ENCODE assay signal across 17 cellular contexts in the genomic region with DNA sequence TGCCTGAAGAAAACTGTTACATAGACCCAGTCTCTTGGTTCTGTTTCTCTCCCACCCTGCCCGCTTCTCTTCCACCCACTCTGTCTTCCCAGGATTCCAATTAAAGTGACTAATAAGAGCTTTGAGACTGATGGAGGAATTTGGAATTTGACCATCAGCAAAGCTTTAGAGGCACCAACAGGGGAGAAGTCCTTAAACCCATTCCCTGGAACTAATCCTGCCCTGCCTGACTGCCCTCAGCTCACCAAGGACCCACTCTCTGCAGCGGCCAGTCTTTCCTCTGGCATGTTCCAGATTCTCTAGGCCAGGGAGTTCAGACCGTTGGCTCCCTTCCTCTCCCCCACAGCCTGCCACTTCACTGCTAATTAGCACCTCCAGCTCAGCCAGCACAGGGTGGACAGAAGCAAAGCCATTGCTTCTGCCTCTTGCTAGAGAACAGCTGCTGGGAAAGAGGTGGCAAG. TPM values are rescaled to one million over a fixed set of nuclear protein-coding genes. Genes with fewer than 3 reads are reported as not detected.
A peak's percentile ranks its signal among the peaks of the same experiment; 100 is the strongest.
DNase-seq lines count a peak whose midpoint lies in the region; ATAC-seq and TF ChIP-seq lines count a peak whose summit lies in the region.
"Had no signal": no experiment of that assay in that cellular context is flagged by ENCODE, and none has a peak within 500 bp of the region (broad histone marks: within the 10 kb centered on the region; RNA-seq: fewer than 3 reads in every experiment).

No MANE protein-coding gene starts in this region.

- H3K27ac Mint-ChIP-seq in dendritic cell treated with granulocyte-macrophage colony-stimulating factor and Interleukin-4, amounts not matched to agents 40 ng/mL and 50 ng/mL, for 4 days: peak overlapping the region; percentile 53
- H3K27ac Mint-ChIP-seq in CD4-positive, alpha-beta T cell: no peak overlapping the region
- no peak overlapping the region for H3K27ac Mint-ChIP-seq in activated CD8-positive, alpha-beta memory T cell treated with anti-CD3 and anti-CD28 coated beads, Interleukin-2, amount 10 ng/mL, durations not matched to agents 7 days and 5 days
- H3K27ac Mint-ChIP-seq: activated naive CD8-positive, alpha-beta T cell treated with anti-CD3 and anti-CD28 coated beads for 36 hours; natural killer cell had no signal

- no peaks in the 10 kb centered on the region for H3K9me3 ChIP-seq in CD4-positive, alpha-beta T cell (ENCODE audit: control insufficient read depth, low read length)
- H3K9me3 ChIP-seq: A549, suprapubic skin had no signal

- H3K27me3 ChIP-seq in CD4-positive, alpha-beta T cell (ENCODE audit: control insufficient read depth, insufficient read depth, low read length): no peaks in the 10 kb centered on the region
- H3K27me3 ChIP-seq: suprapubic skin had no signal

- H3K9me3 Mint-ChIP-seq in dendritic cell treated with granulocyte-macrophage colony-stimulating factor and Interleukin-4, amounts not matched to agents 40 ng/mL and 50 ng/mL, for 4 days: no peaks in the 10 kb centered on the region
- no peaks in the 10 kb centered on the region for H3K9me3 Mint-ChIP-seq in CD4-positive, alpha-beta T cell
- no peaks in the 10 kb centered on the region for H3K9me3 Mint-ChIP-seq in activated CD8-positive, alpha-beta memory T cell treated with anti-CD3 and anti-CD28 coated beads, Interleukin-2, amount 10 ng/mL, durations not matched to agents 7 days and 5 days (ENCODE audit: low read depth)
- H3K9me3 Mint-ChIP-seq: activated naive CD8-positive, alpha-beta T cell treated with anti-CD3 and anti-CD28 coated beads for 36 hours; natural killer cell had no signal

- H3K27ac ChIP-seq in CD4-positive, alpha-beta T cell (ENCODE audit: low read depth, low read length): no peak overlapping the region
- H3K27ac ChIP-seq: A549, suprapubic skin, WERI-Rb-1 had no signal

- CTCF ChIA-PET in CD4-positive, alpha-beta T cell (lab: Charles Lee): no interaction called here
- CTCF ChIA-PET in activated CD8-positive, alpha-beta memory T cell treated with anti-CD3 and anti-CD28 coated beads, Interleukin-2, amount 10 ng/mL, durations not matched to agents 7 days and 5 days (lab: Charles Lee): no interaction called here

- POLR2A ChIA-PET in CD4-positive, alpha-beta T cell (lab: Charles Lee): no interaction called here

- intact Hi-C loops in Right ventricle myocardium superior (cut with DNase I): no loop called here
- intact Hi-C loops in cardiac septum (cut with DNase I): no loop called here
- intact Hi-C loops in dendritic cell treated with granulocyte-macrophage colony-stimulating factor and Interleukin-4, amounts not matched to agents 40 ng/mL and 50 ng/mL, for 4 days (cut with micrococcal nuclease): no loop called here
- intact Hi-C loops in CD4-positive, alpha-beta T cell (cut with DNase I, micrococcal nuclease): no loop called here

- H3K36me3 Mint-ChIP-seq in dendritic cell treated with granulocyte-macrophage colony-stimulating factor and Interleukin-4, amounts not matched to agents 40 ng/mL and 50 ng/mL, for 4 days (ENCODE audit: low read depth): no peaks in the 10 kb centered on the region
- H3K36me3 Mint-ChIP-seq in CD4-positive, alpha-beta T cell (ENCODE audit: low read depth): no peaks in the 10 kb centered on the region
- no peaks in the 10 kb centered on the region for H3K36me3 Mint-ChIP-seq in activated CD8-positive, alpha-beta memory T cell treated with anti-CD3 and anti-CD28 coated beads, Interleukin-2, amount 10 ng/mL, durations not matched to agents 7 days and 5 days
- H3K36me3 Mint-ChIP-seq: activated naive CD8-positive, alpha-beta T cell treated with anti-CD3 and anti-CD28 coated beads for 36 hours; natural killer cell had no signal

- TF ChIP-seq CTCF in CD4-positive, alpha-beta T cell (IDR thresholded peaks at IDR 0.05): no peak

- peak; percentile 72 for ATAC-seq in Right ventricle myocardium superior (ENCODE audit: poor library complexity)
- ATAC-seq in CD4-positive, alpha-beta T cell (ENCODE audit: poor library complexity): no peak
- ATAC-seq in activated CD8-positive, alpha-beta memory T cell treated with anti-CD3 and anti-CD28 coated beads, Interleukin-2, amount 10 ng/mL, durations not matched to agents 7 days and 5 days: no peak
- ATAC-seq: A549, natural killer cell had no signal

- DNase-seq in Right ventricle myocardium superior (no peak), cardiac septum (ENCODE audit: low spot score) (no peak), midbrain (lab: John Stamatoyannopoulos, UW) (peak; percentile 66), foreskin melanocyte (no peak)
- DNase-seq in CD4-positive, alpha-beta T cell: no peak
- DNase-seq in activated effector memory CD4-positive, alpha-beta T cell treated with Interleukin-2 at 50 U/mL for 16 hours: no peak
- no peak for DNase-seq in activated CD8-positive, alpha-beta memory T cell treated with anti-CD3 and anti-CD28 coated beads, Interleukin-2, amount 10 ng/mL, durations not matched to agents 7 days and 5 days
- DNase-seq: activated naive CD8-positive, alpha-beta T cell treated with anti-CD3 and anti-CD28 coated beads for 36 hours; Calu3; effector CD4-positive, alpha-beta T cell; natural killer cell; NCI-H226; OCI-M1; WERI-Rb-1 had no signal

- no peaks in the 10 kb centered on the region for H3K27me3 Mint-ChIP-seq in dendritic cell treated with granulocyte-macrophage colony-stimulating factor and Interleukin-4, amounts not matched to agents 40 ng/mL and 50 ng/mL, for 4 days
- H3K27me3 Mint-ChIP-seq in CD4-positive, alpha-beta T cell: peaks cover 4% of the 10 kb centered on the region
- H3K27me3 Mint-ChIP-seq in activated CD8-positive, alpha-beta memory T cell treated with anti-CD3 and anti-CD28 coated beads, Interleukin-2, amount 10 ng/mL, durations not matched to agents 7 days and 5 days: no peaks in the 10 kb centered on the region
- H3K27me3 Mint-ChIP-seq: activated naive CD8-positive, alpha-beta T cell treated with anti-CD3 and anti-CD28 coated beads for 36 hours had no signal

- H3K4me3 Mint-ChIP-seq in dendritic cell treated with granulocyte-macrophage colony-stimulating factor and Interleukin-4, amounts not matched to agents 40 ng/mL and 50 ng/mL, for 4 days: no peak overlapping the region
- no peak overlapping the region for H3K4me3 Mint-ChIP-seq in CD4-positive, alpha-beta T cell
- no peak overlapping the region for H3K4me3 Mint-ChIP-seq in activated CD8-positive, alpha-beta memory T cell treated with anti-CD3 and anti-CD28 coated beads, Interleukin-2, amount 10 ng/mL, durations not matched to agents 7 days and 5 days
- H3K4me3 Mint-ChIP-seq: activated naive CD8-positive, alpha-beta T cell treated with anti-CD3 and anti-CD28 coated beads for 36 hours; natural killer cell had no signal

- H3K4me1 Mint-ChIP-seq in dendritic cell treated with granulocyte-macrophage colony-stimulating factor and Interleukin-4, amounts not matched to agents 40 ng/mL and 50 ng/mL, for 4 days (ENCODE audit: low read depth): peaks cover 6% of the 10 kb centered on the region
- H3K4me1 Mint-ChIP-seq in CD4-positive, alpha-beta T cell (ENCODE audit: low read depth): no peaks in the 10 kb centered on the region
- H3K4me1 Mint-ChIP-seq in activated CD8-positive, alpha-beta memory T cell treated with anti-CD3 and anti-CD28 coated beads, Interleukin-2, amount 10 ng/mL, durations not matched to agents 7 days and 5 days: no peaks in the 10 kb centered on the region

RNA-seq across cellular contexts. Expression of gene SCD5, which starts 23.9 kb away (rescaled TPM):
- total RNA-seq in Right ventricle myocardium superior: 4.9 TPM
- total RNA-seq in cardiac septum: 2.1 TPM
- total RNA-seq in CD4-positive, alpha-beta T cell: under 1 TPM; 0.14 to 0.25 TPM
- total RNA-seq in activated CD8-positive, alpha-beta memory T cell treated with anti-CD3 and anti-CD28 coated beads, Interleukin-2, amount 10 ng/mL, durations not matched to agents 7 days and 5 days: 1 to 10 TPM; 6.4 to 8.2 TPM
